15 cellular contexts compared by ENCODE assay signal in genomic region chr17:27975146-27976011, GRCh38.
A peak's percentile ranks its signal among the peaks of the same experiment; 100 is the strongest.
DNase-seq lines count a peak whose midpoint lies in the region; ATAC-seq and TF ChIP-seq lines count a peak whose summit lies in the region.
"Had no signal": no experiment of that assay in that cellular context is flagged by ENCODE, and none has a peak within 500 bp of the region (broad histone marks: within the 10 kb centered on the region; RNA-seq: fewer than 3 reads in every experiment).

No MANE protein-coding gene starts in this region.

- no peaks in the 10 kb centered on the region for H3F3A ChIP-seq in smooth muscle cell (ENCODE audit: low read depth)

- no peak overlapping the region for H4K91ac ChIP-seq in trophoblast cell (ENCODE audit: low read depth, low read length)

- H2AFZ ChIP-seq in mammary epithelial cell (ENCODE audit: low read depth, low read length) (no peak overlapping the region), trophoblast cell (ENCODE audit: insufficient read depth, low read length, poor library complexity) (no peak overlapping the region), smooth muscle cell (ENCODE audit: low read depth) (no peak overlapping the region)

- no peaks in the 10 kb centered on the region for H3K36me3 ChIP-seq in mammary epithelial cell (ENCODE audit: insufficient read depth, low read length)
- H3K36me3 ChIP-seq in trophoblast cell (ENCODE audit: control insufficient read depth in 1 of 2, insufficient read depth in 2 of 2, low read length in 2 of 2): no peaks in the 10 kb centered on the region
- H3K36me3 ChIP-seq in smooth muscle cell (ENCODE audit: low read depth): no peaks in the 10 kb centered on the region
- H3K36me3 ChIP-seq: prostate gland had no signal

- no peaks in the 10 kb centered on the region for H3K79me1 ChIP-seq in trophoblast cell (ENCODE audit: low read length)

- no peak overlapping the region for H3K18ac ChIP-seq in trophoblast cell (ENCODE audit: low read length)

- H3K27ac ChIP-seq in mammary epithelial cell (ENCODE audit: insufficient read depth, low read depth, low read length): no peak overlapping the region
- H3K27ac ChIP-seq in trophoblast cell (ENCODE audit: low read depth, low read length): no peak overlapping the region
- no peak overlapping the region for H3K27ac ChIP-seq in smooth muscle cell (ENCODE audit: low read depth)
- H3K27ac ChIP-seq: prostate gland had no signal

- no peak overlapping the region for H2BK5ac ChIP-seq in trophoblast cell (ENCODE audit: low read depth, low read length, poor library complexity)

- H3K4me2 ChIP-seq in mammary epithelial cell (ENCODE audit: insufficient read depth, low read depth, low read length) (no peak overlapping the region), trophoblast cell (ENCODE audit: low read length) (no peak overlapping the region), smooth muscle cell (no peak overlapping the region)

- intact Hi-C loops in mammary epithelial cell (cut with micrococcal nuclease): no loop called here

- H3K4me3 ChIP-seq in GM12865 (ENCODE audit: low read depth, low read length): no peak overlapping the region
- no peak overlapping the region for H3K4me3 ChIP-seq in mammary epithelial cell (replicated peaks in 1 of 3; ENCODE audit: insufficient read depth in 1 of 3, low read depth in 2 of 3, low read length in 3 of 3)
- no peak overlapping the region for H3K4me3 ChIP-seq in trophoblast cell (ENCODE audit: low read depth, low read length)
- no peak overlapping the region for H3K4me3 ChIP-seq in smooth muscle cell
- H3K4me3 ChIP-seq: prostate gland had no signal

- H2BK12ac ChIP-seq in trophoblast cell (ENCODE audit: low read length): no peak overlapping the region

- H3K9ac ChIP-seq in mammary epithelial cell (ENCODE audit: insufficient read depth, low read length) (no peak overlapping the region), trophoblast cell (ENCODE audit: low read length) (no peak overlapping the region), smooth muscle cell (ENCODE audit: low read depth) (no peak overlapping the region)

- H3K27me3 ChIP-seq in mammary epithelial cell (ENCODE audit: insufficient read depth, low read length) (no peaks in the 10 kb centered on the region), trophoblast cell (ENCODE audit: insufficient read depth, low read length) (no peaks in the 10 kb centered on the region), smooth muscle cell (ENCODE audit: low read depth) (no peaks in the 10 kb centered on the region)

- CTCF ChIA-PET in mammary epithelial cell (lab: Charles Lee; ENCODE audit: low non-redundant PET): no interaction called here

- H3K23ac ChIP-seq in trophoblast cell (ENCODE audit: low read length): no peak overlapping the region

- in situ Hi-C loops in mammary epithelial cell (cut with MboI; ENCODE audit: low sequenced_read_pairs in 2 of 2): no loop called here

- no peak for ATAC-seq in HG03280 (IDR thresholded peaks at IDR 0.05; ENCODE audit: unreplicated experiment)
- ATAC-seq: WTC11 had no signal

- TF ChIP-seq CTCF in GM12865 (IDR thresholded peaks at IDR 0.05; ENCODE audit: insufficient read depth, low read depth, low read length, missing control alignments) (no peak), mammary epithelial cell (conservative IDR thresholded peaks at IDR 0.05 in 1 of 2, IDR thresholded peaks at IDR 0.05 in 1 of 2; ENCODE audit: extremely low read depth in 1 of 2, insufficient read depth in 1 of 2, low read depth in 1 of 2, low read length in 2 of 2) (no peak), smooth muscle cell (IDR thresholded peaks at IDR 0.05; ENCODE audit: borderline replicate concordance, insufficient read depth, poor library complexity, severe bottlenecking) (no peak)

- DNase-seq in GM12865 (ENCODE audit: low read depth): peak; percentile 27
- peak; percentile 96 to 99 for DNase-seq in NCI-H524 (lab: John Stamatoyannopoulos, UW)
- DNase-seq in mammary epithelial cell: peak; percentile 52
- DNase-seq in trophoblast cell: peak; percentile 74 to 79
- no peak for DNase-seq in GF-D8 (lab: John Stamatoyannopoulos, UW)
- DNase-seq in H4 (ENCODE audit: low spot score): no peak
- no peak for DNase-seq in smooth muscle cell (lab: John Stamatoyannopoulos, UW; ENCODE audit: unreplicated experiment)
- DNase-seq: CD4-positive, alpha-beta memory T cell; effector memory CD4-positive, alpha-beta T cell; mesenchymal stem cell; SHP77 treated with DMSO at 0.1 percent for 48 hours; stimulated activated CD4-positive, alpha-beta T cell treated with anti-CD3 and anti-CD28 coated beads, Interleukin-4, amount 100 ng/mL, for 24 hours had no signal

- H4K20me1 ChIP-seq in mammary epithelial cell (ENCODE audit: insufficient read depth, low read length) (no peaks in the 10 kb centered on the region), smooth muscle cell (ENCODE audit: low read depth) (no peaks in the 10 kb centered on the region)

- H3K4ac ChIP-seq in trophoblast cell (ENCODE audit: low read depth, low read length): no peak overlapping the region

- no TSS peak for BruUV-seq in mammary epithelial cell (replicated peaks; lab: Mats Ljungman, UMichigan)

- H2AK5ac ChIP-seq in trophoblast cell (ENCODE audit: low read length): no peak overlapping the region

- dilution Hi-C loops in mammary epithelial cell (cut with HindIII; ENCODE audit: low sequenced_read_pairs): no loop called here

- no peaks in the 10 kb centered on the region for H3K9me3 ChIP-seq in mammary epithelial cell (replicated peaks; ENCODE audit: insufficient read depth, low read length)
- no peaks in the 10 kb centered on the region for H3K9me3 ChIP-seq in trophoblast cell (ENCODE audit: insufficient read depth, low read depth, low read length)
- H3K9me3 ChIP-seq in smooth muscle cell (replicated peaks; ENCODE audit: low read depth): no peaks in the 10 kb centered on the region
- H3K9me3 ChIP-seq: prostate gland had no signal

- H3K79me2 ChIP-seq in mammary epithelial cell (ENCODE audit: insufficient read depth, low read length) (no peaks in the 10 kb centered on the region), trophoblast cell (ENCODE audit: control insufficient read depth, insufficient read depth, low read length, poor library complexity) (no peaks in the 10 kb centered on the region), smooth muscle cell (ENCODE audit: low read depth) (no peaks in the 10 kb centered on the region)

- H2BK120ac ChIP-seq in trophoblast cell (ENCODE audit: insufficient read depth, low read length, poor library complexity): no peak overlapping the region

- no peak overlapping the region for H4K8ac ChIP-seq in trophoblast cell (ENCODE audit: low read depth, low read length)

- no peak overlapping the region for H4K12ac ChIP-seq in trophoblast cell (ENCODE audit: low read depth, low read length)

- 92% methylated on average over 6 of the region's 6 CpGs for WGBS in mammary epithelial cell (ENCODE audit: low coverage, missing lambda C conversion rate)
- no CpG with 5 or more reads among the region's 6 CpGs for WGBS in trophoblast cell (ENCODE audit: extremely low coverage, insufficient coverage, insufficient read length)
- 79% methylated on average over 6 of the region's 6 CpGs for WGBS in smooth muscle cell (ENCODE audit: low lambda C conversion rate)

- H3K14ac ChIP-seq in trophoblast cell (ENCODE audit: low read length): no peak overlapping the region

- peaks cover 28% of the 10 kb centered on the region for H3K4me1 ChIP-seq in mammary epithelial cell (ENCODE audit: insufficient read depth, low read length)
- H3K4me1 ChIP-seq in trophoblast cell (ENCODE audit: control insufficient read depth in 1 of 2, insufficient read depth in 2 of 2, low read length in 2 of 2): peaks cover 0 to 10% of the 10 kb centered on the region in 2 experiments
- H3K4me1 ChIP-seq in smooth muscle cell (ENCODE audit: low read depth): no peaks in the 10 kb centered on the region
- H3K4me1 ChIP-seq: prostate gland had no signal

Comparison
In these comparisons a context has a peak if more than half of its experiments do, and no peak if none do; other contexts are left out.
1. DNase-seq: peak in GM12865 (single experiment), NCI-H524 (2 of 2), mammary epithelial cell (single experiment) and trophoblast cell (2 of 2); none in GF-D8 (single experiment), H4 (single experiment) and smooth muscle cell (single experiment).